ENCODE assay signal across 9 cellular contexts in genomic region chr5:34022131-34022705, GRCh38. TPM values are rescaled to one million over a fixed set of nuclear protein-coding genes. Genes with fewer than 3 reads are reported as not detected.
DNase-seq lines count a peak whose midpoint lies in the region; ATAC-seq and TF ChIP-seq lines count a peak whose summit lies in the region.
"Had no signal": no experiment of that assay in that cellular context is flagged by ENCODE, and none has a peak within 500 bp of the region (broad histone marks: within the 10 kb centered on the region; RNA-seq: fewer than 3 reads in every experiment).

No MANE protein-coding gene starts in this region.

- ATAC-seq in GM18909 (IDR thresholded peaks at IDR 0.05; ENCODE audit: poor library complexity, unreplicated experiment) (peak; percentile 97), HG02678 (IDR thresholded peaks at IDR 0.05; ENCODE audit: unreplicated experiment) (peak; percentile 94), T-helper 17 cell (peak; percentile 39), natural killer cell (peak in 2 of 3 donors; percentile 44 to 67)

- WGBS in neuronal stem cell (ENCODE audit: extremely low coverage in 2 of 2, insufficient read length in 2 of 2, insufficient replicate concordance in 1 of 2), 2 donors = no CpG with 5 or more reads among the region's 2 CpGs

- H4K91ac ChIP-seq in neuronal stem cell (ENCODE audit: low read depth, low read length, poor library complexity) = no peak overlapping the region

- no peak overlapping the region for H2AK5ac ChIP-seq in neuronal stem cell (ENCODE audit: low read depth, low read length)

- peaks cover 0 to 2% of the 10 kb centered on the region in 2 donors for H3K4me1 ChIP-seq in neuronal stem cell (ENCODE audit: control insufficient read depth in 2 of 2, insufficient read depth in 1 of 2, low read depth in 1 of 2, low read length in 2 of 2)

- H3K4me3 Mint-ChIP-seq in T-helper 17 cell (peak overlapping the region; percentile 53), natural killer cell (no peak overlapping the region)

- H3K9ac ChIP-seq in neuronal stem cell (ENCODE audit: low read depth, low read length, poor library complexity) = no peak overlapping the region

- no peak overlapping the region for H2BK15ac ChIP-seq in neuronal stem cell (ENCODE audit: low read length)

- H3K9me3 ChIP-seq in T-helper 17 cell (ENCODE audit: control insufficient read depth, low read length, poor library complexity, severe bottlenecking) (no peaks in the 10 kb centered on the region), neuronal stem cell (replicated peaks in 1 of 2; ENCODE audit: control insufficient read depth in 2 of 2, insufficient read depth in 1 of 2, low read depth in 1 of 2, low read length in 2 of 2) (no peaks in the 10 kb centered on the region)

- no peak overlapping the region for H2BK5ac ChIP-seq in neuronal stem cell (ENCODE audit: low read length)

- peaks cover 13% of the 10 kb centered on the region for H3K4me1 Mint-ChIP-seq in T-helper 17 cell
- peaks cover 17 to 21% of the 10 kb centered on the region in 2 donors for H3K4me1 Mint-ChIP-seq in natural killer cell

- no peak overlapping the region for H2BK12ac ChIP-seq in neuronal stem cell (ENCODE audit: low read length)

- no peaks in the 10 kb centered on the region for H3K27me3 Mint-ChIP-seq in T-helper 17 cell
- H3K27me3 Mint-ChIP-seq in natural killer cell (ENCODE audit: low read depth in 2 of 2) = no peaks in the 10 kb centered on the region

- no peak overlapping the region for H3K4me3 ChIP-seq in neuronal stem cell (ENCODE audit: low read length in 2 of 2)

- peaks cover 1 to 21% of the 10 kb centered on the region in 2 donors for H3K36me3 ChIP-seq in neuronal stem cell (replicated peaks in 1 of 2; ENCODE audit: control insufficient read depth in 2 of 2, insufficient read depth in 2 of 2, low read length in 2 of 2)

- H3K4me2 ChIP-seq in neuronal stem cell (ENCODE audit: insufficient read depth, low read length, poor library complexity, severe bottlenecking) = no peak overlapping the region

- H3K79me1 ChIP-seq in neuronal stem cell (ENCODE audit: low read depth, low read length) = no peaks in the 10 kb centered on the region

- H3K18ac ChIP-seq in neuronal stem cell (ENCODE audit: low read length) = no peak overlapping the region

- H3K14ac ChIP-seq in neuronal stem cell (ENCODE audit: low read length) = no peak overlapping the region

- no peak overlapping the region for H3K23ac ChIP-seq in neuronal stem cell (ENCODE audit: low read depth, low read length, poor library complexity)

- intact Hi-C loops in natural killer cell (cut with micrococcal nuclease) = no loop called here

- H3K27ac ChIP-seq in neuronal stem cell (replicated peaks; ENCODE audit: low read length) = no peak overlapping the region

- TF ChIP-seq CTCF in natural killer cell (IDR thresholded peaks at IDR 0.05) = no peak

- H2AFZ ChIP-seq in neuronal stem cell (ENCODE audit: low read length) = no peak overlapping the region

- no peak overlapping the region for H3K4ac ChIP-seq in neuronal stem cell (ENCODE audit: low read length)

- no peaks in the 10 kb centered on the region for H3K27me3 ChIP-seq in neuronal stem cell (ENCODE audit: control insufficient read depth in 3 of 3, insufficient read depth in 3 of 3, low read depth in 1 of 3, low read length in 3 of 3)

- H3K36me3 Mint-ChIP-seq in T-helper 17 cell (ENCODE audit: low read depth) = peaks cover 9% of the 10 kb centered on the region
- peaks cover 22% of the 10 kb centered on the region for H3K36me3 Mint-ChIP-seq in natural killer cell

- no peaks in the 10 kb centered on the region for H3K9me3 Mint-ChIP-seq in natural killer cell

- no peak overlapping the region for H2BK120ac ChIP-seq in neuronal stem cell (ENCODE audit: low read depth, low read length)

- DNase-seq in T-helper 17 cell = no peak
- DNase-seq in natural killer cell = no peak
- DNase-seq in medulla oblongata (ENCODE audit: extremely low spot score) = no peak
- DNase-seq in DMS153 treated with DMSO at 0.1 percent for 48 hours (lab: John Stamatoyannopoulos, UW; ENCODE audit: unreplicated experiment) = no peak
- no peak for DNase-seq in neuronal stem cell (ENCODE audit: low spot score)
- no peak for DNase-seq in NOMO-1 (lab: John Stamatoyannopoulos, UW; ENCODE audit: unreplicated experiment in 2 of 2)

- H3K27ac Mint-ChIP-seq in T-helper 17 cell (peak overlapping the region; percentile 80), natural killer cell (peak overlapping the region; percentile 75 to 83)

- no peak overlapping the region for H4K8ac ChIP-seq in neuronal stem cell (ENCODE audit: low read depth, low read length)

RNA-seq across cellular contexts. Expression of gene AMACR, which starts 14.4 kb away (rescaled TPM):
- total RNA-seq in T-helper 17 cell (1 to 10 TPM; 2.0 to 3.0 TPM), natural killer cell (1 to 10 TPM; 2.7 to 3.8 (median 2.9) TPM)
- 12.3 TPM for polyA plus RNA-seq in neuronal stem cell (2013, experiment 1 of 2)
- polyA plus RNA-seq in neuronal stem cell (2013, experiment 2 of 2) = 12.1 TPM

RNA-seq across cellular contexts. Expression of gene C1QTNF3, which starts 20.8 kb away (rescaled TPM):
- 1 to 10 TPM; 4.3 to 8.5 TPM for total RNA-seq in T-helper 17 cell
- total RNA-seq in natural killer cell = 10 to 100 TPM; 10.5 to 11.4 (median 11.3) TPM
- 2.0 TPM for polyA plus RNA-seq in neuronal stem cell (2013, experiment 1 of 2)
- polyA plus RNA-seq in neuronal stem cell (2013, experiment 2 of 2) = 2.4 TPM

RNA-seq across cellular contexts. Expression of gene SLC45A2, which starts 37.7 kb away (rescaled TPM):
- total RNA-seq in T-helper 17 cell = not detected
- not detected for total RNA-seq in natural killer cell
- 0.01 TPM for polyA plus RNA-seq in neuronal stem cell (2013, experiment 1 of 2)
- polyA plus RNA-seq in neuronal stem cell (2013, experiment 2 of 2) = not detected
- total RNA-seq: endothelial cell of umbilical vein had no signal
- polyA plus RNA-seq: endothelial cell of umbilical vein had no signal

Comparison
In these comparisons a context has a peak if more than half of its experiments do, and no peak if none do; other contexts are left out.
1. ATAC-seq: peak in every context shown above with its lines; median percentile 97 in GM18909; 94 in HG02678; 56 in natural killer cell; 39 in T-helper 17 cell.